8 cellular contexts compared by ENCODE assay signal in genomic region chr11:123111465-123111864, GRCh38. TPM values are rescaled to one million over a fixed set of nuclear protein-coding genes. Genes with fewer than 3 reads are reported as not detected.
DNase-seq lines count a peak whose midpoint lies in the region; ATAC-seq and TF ChIP-seq lines count a peak whose summit lies in the region.

No MANE protein-coding gene starts in this region.

- WGBS in mammary epithelial cell (ENCODE audit: low coverage, missing lambda C conversion rate), result 49% methylated on average over 4 of the region's 4 CpGs

- CTCF ChIA-PET in mammary epithelial cell (lab: Charles Lee; ENCODE audit: low non-redundant PET), result interaction anchor here (0.5 to 1.9 kb wide), 8 partner anchors 9 to 530 kb away, joined by 3 to 17 read pairs (median 4); partner anchors contain the start of gene HSPA8

- BruUV-seq in mammary epithelial cell (replicated peaks; lab: Mats Ljungman, UMichigan), result no TSS peak

- H4K20me1 ChIP-seq in mammary epithelial cell (ENCODE audit: insufficient read depth, low read length), result no peaks in the 10 kb centered on the region

- H3K27ac ChIP-seq in mammary epithelial cell (ENCODE audit: insufficient read depth, low read depth, low read length), result peak overlapping the region; percentile 83
- H3K27ac ChIP-seq in tibial artery, result no peak overlapping the region

- no peak overlapping the region for H3K9ac ChIP-seq in mammary epithelial cell (ENCODE audit: insufficient read depth, low read length)

- TF ChIP-seq CTCF in mammary epithelial cell (conservative IDR thresholded peaks at IDR 0.05 in 1 of 2, IDR thresholded peaks at IDR 0.05 in 1 of 2; ENCODE audit: extremely low read depth in 1 of 2, insufficient read depth in 1 of 2, low read depth in 1 of 2, low read length in 2 of 2) (peak; percentile 53 to 76), kidney epithelial cell (IDR thresholded peaks at IDR 0.05; ENCODE audit: insufficient read depth, low read length, poor library complexity, severe bottlenecking) (peak; percentile 63), tibial artery (IDR thresholded peaks at IDR 0.05) (peak; percentile 69 to 81)

- peaks cover 14% of the 10 kb centered on the region for H3K79me2 ChIP-seq in mammary epithelial cell (ENCODE audit: insufficient read depth, low read length)

- ATAC-seq in GM18511 (IDR thresholded peaks at IDR 0.05; ENCODE audit: unreplicated experiment), result no peak

- H3K27me3 ChIP-seq in mammary epithelial cell (ENCODE audit: insufficient read depth, low read length), result no peaks in the 10 kb centered on the region
- H3K27me3 ChIP-seq in kidney epithelial cell (ENCODE audit: control insufficient read depth, insufficient read depth, low read length), result no peaks in the 10 kb centered on the region
- peaks cover 0 to 6% of the 10 kb centered on the region in 2 donors for H3K27me3 ChIP-seq in tibial artery

- DNase-seq in CD1c-positive myeloid dendritic cell (ENCODE audit: extremely low spot score) (peak; percentile 57), HCEC 1CT (peak; percentile 61), NCI-H748 (lab: John Stamatoyannopoulos, UW; ENCODE audit: unreplicated experiment) (peak; percentile 45), mammary epithelial cell (peak; percentile 64), kidney epithelial cell (ENCODE audit: low read depth) (no peak), tibial artery (no peak)
- no peak for DNase-seq in stimulated activated CD4-positive, alpha-beta T cell treated with anti-CD3 and anti-CD28 coated beads, Interleukin-4, amount 100 ng/mL, for 4 hours

- peak overlapping the region; percentile 64 for H3K4me2 ChIP-seq in mammary epithelial cell (ENCODE audit: insufficient read depth, low read depth, low read length)

- H3K4me1 ChIP-seq in mammary epithelial cell (ENCODE audit: insufficient read depth, low read length) (peaks cover 7% of the 10 kb centered on the region), tibial artery (no peaks in the 10 kb centered on the region)

- peaks cover 7% of the 10 kb centered on the region for H3K9me3 ChIP-seq in mammary epithelial cell (replicated peaks; ENCODE audit: insufficient read depth, low read length)
- peaks cover 0 to 6% (median 0%) of the 10 kb centered on the region in 3 donors for H3K9me3 ChIP-seq in tibial artery

- intact Hi-C loops in mammary epithelial cell (cut with micrococcal nuclease) (loop anchor here (1.0 to 5.0 kb wide), 5 partner anchors 55 to 367 kb away; no protein-coding TSS in a partner anchor), tibial artery (cut with DNase I; ENCODE audit: low total_unique reads) (no loop called here)

- dilution Hi-C loops in mammary epithelial cell (cut with HindIII; ENCODE audit: low sequenced_read_pairs), result loop anchor here (5.0 kb wide), 1 partner anchor 126 kb away; no protein-coding TSS in a partner anchor

- H3K4me3 ChIP-seq in mammary epithelial cell (replicated peaks in 1 of 3; ENCODE audit: insufficient read depth in 1 of 3, low read depth in 2 of 3, low read length in 3 of 3) (no peak overlapping the region), kidney epithelial cell (ENCODE audit: low read depth, low read length) (no peak overlapping the region), tibial artery (no peak overlapping the region)

- no peaks in the 10 kb centered on the region for H3K36me3 ChIP-seq in mammary epithelial cell (ENCODE audit: insufficient read depth, low read length)
- no peaks in the 10 kb centered on the region for H3K36me3 ChIP-seq in kidney epithelial cell (ENCODE audit: control insufficient read depth, insufficient read depth, low read length)
- no peaks in the 10 kb centered on the region for H3K36me3 ChIP-seq in tibial artery

- in situ Hi-C loops in mammary epithelial cell (cut with MboI; ENCODE audit: low sequenced_read_pairs in 2 of 2), result loop anchor here in 1 of 2 donors (5.0 to 25.0 kb wide), 2 partner anchors 136 to 376 kb away; no protein-coding TSS in a partner anchor

- H2AFZ ChIP-seq in mammary epithelial cell (ENCODE audit: low read depth, low read length), result no peak overlapping the region

RNA-seq across cellular contexts. Expression of gene HSPA8, which starts 49.5 kb away (rescaled TPM):
- total RNA-seq in mammary epithelial cell (1,000 to 10,000 TPM; 1,127 to 2,810 TPM), kidney epithelial cell (1,290 and 1,738 TPM in 2 replicates)
- 4,037 TPM for polyA plus RNA-seq in mammary epithelial cell
- polyA minus RNA-seq in mammary epithelial cell, result 4,508 TPM

Comparison
In these comparisons a context has a peak if more than half of its experiments do, and no peak if none do; other contexts are left out.
1. DNase-seq: peak in CD1c-positive myeloid dendritic cell (single experiment), HCEC 1CT (single experiment), NCI-H748 (single experiment) and mammary epithelial cell (single experiment); none in kidney epithelial cell (single experiment), tibial artery (0 of 2) and stimulated activated CD4-positive, alpha-beta T cell treated with anti-CD3 and anti-CD28 coated beads, Interleukin-4, amount 100 ng/mL, for 4 hours (0 of 2).
2. Peak in every context shown above with its lines, with median percentiles within 50 percentile points of each other: CTCF ChIP-seq.